ENCODE assay signal across 8 cellular contexts in the genomic region with DNA sequence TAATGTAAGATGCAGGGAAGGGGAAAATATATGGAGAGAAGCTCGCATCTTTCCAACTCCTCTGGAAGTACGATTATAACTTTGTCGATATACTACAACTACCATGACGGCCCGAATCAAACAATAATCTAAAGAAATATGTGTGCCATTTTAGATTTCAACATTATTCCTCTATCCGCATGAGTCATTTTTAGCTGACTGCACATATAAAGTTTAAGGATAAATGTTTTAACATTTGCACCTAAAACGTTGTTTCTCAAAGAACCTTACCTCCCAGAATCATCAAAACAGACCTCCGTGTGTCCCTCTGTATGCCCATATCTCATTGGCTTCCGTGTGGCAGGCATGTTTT. TPM values are rescaled to one million over a fixed set of nuclear protein-coding genes. Genes with fewer than 3 reads are reported as not detected.
DNase-seq lines count a peak whose midpoint lies in the region; ATAC-seq and TF ChIP-seq lines count a peak whose summit lies in the region.

No MANE protein-coding gene starts in this region.

- H4K20me1 ChIP-seq in OCI-LY3 (ENCODE audit: insufficient read depth, low read length): peaks cover 10% of the 10 kb centered on the region; the same call in 1 of the 2 replicates

- peak overlapping the region; percentile 95 for H3K9ac ChIP-seq in OCI-LY3 (ENCODE audit: low read length)

- no peaks in the 10 kb centered on the region for H3K36me3 ChIP-seq in CD8-positive, alpha-beta memory T cell (ENCODE audit: insufficient read depth, low read length)
- peaks cover 11% of the 10 kb centered on the region for H3K36me3 ChIP-seq in OCI-LY3 (replicated peaks; ENCODE audit: low read depth, low read length)
- H3K36me3 ChIP-seq in ovary: no peaks in the 10 kb centered on the region

- peak overlapping the region; percentile 72 for H3K4me3 ChIP-seq in CD8-positive, alpha-beta memory T cell (ENCODE audit: low read length)
- peak overlapping the region; percentile 87 for H3K4me3 ChIP-seq in OCI-LY3 (ENCODE audit: low read length)
- peak overlapping the region; percentile 63 for H3K4me3 ChIP-seq in epithelial cell of esophagus (ENCODE audit: low read length)
- peak overlapping the region; percentile 83 for H3K4me3 ChIP-seq in ovary

- no peaks in the 10 kb centered on the region for H3K9me3 ChIP-seq in CD8-positive, alpha-beta memory T cell (ENCODE audit: low read length)
- H3K9me3 ChIP-seq in OCI-LY3 (ENCODE audit: insufficient read depth, low read length): no peaks in the 10 kb centered on the region
- no peaks in the 10 kb centered on the region for H3K9me3 ChIP-seq in ovary

- POLR2A ChIA-PET in CD8-positive, alpha-beta memory T cell (lab: Charles Lee): interaction anchor here (1.0 to 2.0 kb wide), 4 partner anchors 11 to 165 kb away, joined by 6 to 10 read pairs (median 8); a partner anchor contains a TSS

- no peaks in the 10 kb centered on the region for H3K27me3 ChIP-seq in CD8-positive, alpha-beta memory T cell (ENCODE audit: insufficient read depth, low read length, poor library complexity, severe bottlenecking)
- H3K27me3 ChIP-seq in OCI-LY3 (ENCODE audit: low read depth, low read length): no peaks in the 10 kb centered on the region
- H3K27me3 ChIP-seq in ovary: no peaks in the 10 kb centered on the region

- H3K79me2 ChIP-seq in OCI-LY3 (ENCODE audit: low read length): peaks cover 69% of the 10 kb centered on the region

- peak overlapping the region; percentile 67 for H3K4me2 ChIP-seq in OCI-LY3 (ENCODE audit: low read length)

- H3K36me3 Mint-ChIP-seq in CD8-positive, alpha-beta memory T cell: peaks cover 0 to 14% (median 0%) of the 10 kb centered on the region in 3 donors

- 1 to 2% (median 1%) methylated on average over 9 of the region's 9 CpGs for WGBS in ovary, 3 donors

- peaks cover 19% of the 10 kb centered on the region for H3K4me1 ChIP-seq in CD8-positive, alpha-beta memory T cell (ENCODE audit: insufficient read depth, low read length)
- peaks cover 40% of the 10 kb centered on the region for H3K4me1 ChIP-seq in OCI-LY3 (ENCODE audit: low read length)
- peaks cover 3% of the 10 kb centered on the region for H3K4me1 ChIP-seq in ovary (ENCODE audit: insufficient read depth)

- peak overlapping the region; percentile 83 for H3K27ac ChIP-seq in CD8-positive, alpha-beta memory T cell (ENCODE audit: low read depth, low read length)
- H3K27ac ChIP-seq in OCI-LY3 (ENCODE audit: low read length) (peak overlapping the region; percentile 37), ovary (peak overlapping the region in 1 of 2 donors; percentile 73)

- peak overlapping the region; percentile 89 to 99 (median 94) for H3K27ac Mint-ChIP-seq in CD8-positive, alpha-beta memory T cell

- no peak for TF ChIP-seq EP300 in ovary (IDR thresholded peaks at IDR 0.05)

- H3K4me1 Mint-ChIP-seq in CD8-positive, alpha-beta memory T cell: peaks cover 49 to 58% (median 57%) of the 10 kb centered on the region in 3 donors

- H3K27me3 Mint-ChIP-seq in CD8-positive, alpha-beta memory T cell: no peaks in the 10 kb centered on the region

- peak overlapping the region; percentile 92 to 100 (median 94) for H3K4me3 Mint-ChIP-seq in CD8-positive, alpha-beta memory T cell

- no peak for DNase-seq in CD8-positive, alpha-beta memory T cell
- DNase-seq in epithelial cell of esophagus (ENCODE audit: low read depth) (no peak), ovary (no peak), activated gamma-delta T cell treated with Interleukin-2 at 50 U/mL for 16 hours (no peak), COR-L47 (lab: John Stamatoyannopoulos, UW) (no peak)

- CTCF ChIA-PET in CD8-positive, alpha-beta memory T cell (lab: Charles Lee): interaction anchor here (0.8 to 3.6 kb wide), 6 partner anchors 11 to 119 kb away, joined by 3 to 28 read pairs (median 3); a partner anchor contains a TSS

- intact Hi-C loops in ovary (cut with DNase I): no loop called here

- TF ChIP-seq CTCF in OCI-LY3 (IDR thresholded peaks at IDR 0.05; ENCODE audit: low read depth, low read length): no peak
- TF ChIP-seq CTCF in epithelial cell of esophagus (IDR thresholded peaks at IDR 0.05; ENCODE audit: insufficient read depth, low read depth, low read length, missing control alignments): no peak
- TF ChIP-seq CTCF in ovary (IDR thresholded peaks at IDR 0.05): no peak

- H3K9me3 Mint-ChIP-seq in CD8-positive, alpha-beta memory T cell: no peaks in the 10 kb centered on the region

- peak overlapping the region; percentile 76 for H2AFZ ChIP-seq in OCI-LY3 (ENCODE audit: low read depth, low read length)

- TF ChIP-seq POLR2A in ovary (IDR thresholded peaks at IDR 0.05): no peak

- ATAC-seq in HG02678 (IDR thresholded peaks at IDR 0.05; ENCODE audit: unreplicated experiment): no peak
- no peak for ATAC-seq in GM19324 (IDR thresholded peaks at IDR 0.05; ENCODE audit: low FRiP score, unreplicated experiment)

RNA-seq across cellular contexts. Expression of a gene that starts 0.5 kb away (rescaled TPM):
- 10 to 100 TPM; 56.3 to 56.6 TPM for total RNA-seq in CD8-positive, alpha-beta memory T cell
- 3.1 TPM for polyA plus RNA-seq in CD8-positive, alpha-beta memory T cell
- 1 to 10 TPM; 1.4 to 4.2 (median 2.7) TPM for total RNA-seq in ovary
- 1 to 10 TPM; 1.2 to 2.5 TPM for polyA plus RNA-seq in ovary

RNA-seq across cellular contexts. Expression of a gene that starts 0.6 kb away (rescaled TPM):
- 10 to 100 TPM; 38.0 to 44.8 TPM for total RNA-seq in CD8-positive, alpha-beta memory T cell
- 2.3 TPM for polyA plus RNA-seq in CD8-positive, alpha-beta memory T cell
- total RNA-seq in ovary: 10 to 100 TPM in 6 of 7 donors, 1 to 10 TPM in 1; 6.4 to 31.1 (median 17.4) TPM
- polyA plus RNA-seq in ovary: 1 to 10 TPM; 3.5 to 6.9 TPM

RNA-seq across cellular contexts. Expression of a gene that starts 25.0 kb away (rescaled TPM):
- 100 to 1,000 TPM; 104 to 106 TPM for total RNA-seq in CD8-positive, alpha-beta memory T cell
- polyA plus RNA-seq in CD8-positive, alpha-beta memory T cell: 86.8 TPM
- total RNA-seq in ovary: 100 to 1,000 TPM in 2 of 7 donors, 10 to 100 TPM in 5; 35.6 to 130 (median 81.9) TPM
- 10 to 100 TPM; 38.1 to 59.8 TPM for polyA plus RNA-seq in ovary

Comparison
In these comparisons a context has a peak if more than half of its experiments do, and no peak if none do; other contexts are left out.
1. RNA of a gene that starts 0.5 kb away (total RNA-seq): 56.3 to 56.6 TPM in CD8-positive, alpha-beta memory T cell; 1.4 to 4.2 TPM in ovary; every median in the first group is over 10 times any median in the second.
2. Peak in every context shown above with its lines, with median percentiles within 50 percentile points of each other: H3K4me3 ChIP-seq.